ENCODE assay signal across 1 cellular context in the genomic region with DNA sequence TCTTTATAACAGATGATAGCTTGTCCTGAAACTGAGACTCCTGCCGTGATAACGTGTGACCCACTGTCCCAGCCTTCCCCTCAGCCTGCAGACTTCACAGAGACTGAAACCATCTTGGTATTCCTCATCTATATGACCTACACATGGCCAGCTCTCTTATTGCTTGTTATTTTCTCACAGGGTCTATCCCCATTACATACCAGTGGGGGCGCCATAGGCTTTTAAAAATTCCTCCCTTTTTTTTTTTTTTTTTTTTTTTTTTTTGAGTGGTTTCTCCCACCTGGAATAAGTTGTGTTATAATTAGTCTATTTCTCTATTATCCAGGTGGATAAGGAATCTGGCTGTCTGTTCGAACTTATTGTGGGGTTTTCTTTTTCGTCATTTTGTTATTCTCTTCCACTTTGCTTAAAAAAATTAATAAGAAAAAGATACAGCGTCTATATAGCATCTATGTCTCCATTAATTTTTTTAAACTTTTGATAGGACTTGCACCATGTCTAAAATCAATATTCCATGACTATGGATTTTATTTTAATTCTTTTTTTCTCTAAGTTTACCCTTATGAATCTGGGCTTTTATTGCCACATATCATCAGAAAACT.
TF ChIP-seq lines count a peak whose summit lies in the region.

No MANE protein-coding gene starts in this region.

TF ChIP-seq in H1, 55 proteins besides CTCF, POLR2A, EP300 and RAD21 (continued from another document):
- TF ChIP-seq CTBP2 (IDR thresholded peaks at IDR 0.05; ENCODE audit: borderline replicate concordance, insufficient read depth, insufficient read length, low read length) (no peak), JUND (IDR thresholded peaks at IDR 0.05; ENCODE audit: low read length) (no peak), SP2 (IDR thresholded peaks at IDR 0.05; ENCODE audit: low read length) (no peak), SIN3A (conservative IDR thresholded peaks at IDR 0.05 in 1 of 2, IDR thresholded peaks at IDR 0.05 in 1 of 2; ENCODE audit: low read depth in 1 of 2, low read length in 2 of 2) (no peak)
